In genomic region chr16:68936729-68937631, GRCh38 we compare ENCODE assay signal across 9 cellular contexts.
DNase-seq lines count a peak whose midpoint lies in the region; ATAC-seq, FAIRE-seq and TF ChIP-seq lines count a peak whose summit lies in the region.
"Had no signal": no experiment of that assay in that cellular context is flagged by ENCODE, and none has a peak within 500 bp of the region (broad histone marks: within the 10 kb centered on the region; RNA-seq: fewer than 3 reads in every experiment).

No MANE protein-coding gene starts in this region.

- TF ChIP-seq POLR2A in GM12878 (IDR thresholded peaks at IDR 0.05; ENCODE audit: low read depth, low read length) = no peak

- FAIRE-seq in GM12878 (lab: Jason Lieb, UNC) = no peak

- no peaks in the 10 kb centered on the region for H4K20me1 ChIP-seq in GM12878 (ENCODE audit: control insufficient read depth, insufficient read depth)

- no peak overlapping the region for H3K4me3 ChIP-seq in GM12878

- BruUV-seq in GM12878 (replicated peaks; lab: Mats Ljungman, UMichigan) = no TSS peak

- no peak overlapping the region for H2AFZ ChIP-seq in GM12878 (ENCODE audit: control insufficient read depth, low read depth, low read length)

- intact Hi-C loops in GM12878 (cut with micrococcal nuclease; ENCODE audit: unreplicated experiment) = no loop called here

- H3K27me3 ChIP-seq in GM12878 (replicated peaks in 1 of 2; ENCODE audit: control insufficient read depth in 2 of 2, insufficient read depth in 2 of 2, low read length in 1 of 2) = no peaks in the 10 kb centered on the region

- DNase-seq in DMS79 treated with DMSO at 0.1 percent for 48 hours (lab: John Stamatoyannopoulos, UW) (peak; percentile 92), MV-4-11 (lab: John Stamatoyannopoulos, UW) (peak; percentile 83), GM12878 (ENCODE audit: low read depth, low spot score) (no peak), myocyte (ENCODE audit: low read depth) (peak; percentile 44), HEK293T (ENCODE audit: extremely low spot score) (no peak), NCI-H524 (lab: John Stamatoyannopoulos, UW) (no peak)
- DNase-seq: T-helper 1 cell had no signal

- no peak for TF ChIP-seq EP300 in GM12878 (IDR thresholded peaks at IDR 0.05; ENCODE audit: borderline replicate concordance in 1 of 2, control insufficient read depth in 1 of 2, low read depth in 2 of 2, low read length in 2 of 2)

- no peak overlapping the region for H3K9ac ChIP-seq in GM12878 (ENCODE audit: control insufficient read depth, insufficient read depth, low read length)

- no peaks in the 10 kb centered on the region for H3K79me2 ChIP-seq in GM12878 (ENCODE audit: control insufficient read depth, insufficient read depth, low read length)

- in situ Hi-C loops in GM12878 (cut with MboI) = loop anchor here (5.0 kb wide), 1 partner anchor 50 kb away; no protein-coding TSS in a partner anchor

- H3K4me1 ChIP-seq in GM12878 (ENCODE audit: control insufficient read depth, insufficient read depth, low read length) = no peaks in the 10 kb centered on the region

- no peaks in the 10 kb centered on the region; the same call in 1 of the 3 replicates for H3K9me3 ChIP-seq in GM12878 (replicated peaks; ENCODE audit: control insufficient read depth, insufficient read depth, low read length)

- TF ChIP-seq CTCF in GM12878 (IDR thresholded peaks at IDR 0.05 in 2 of 3, conservative IDR thresholded peaks at IDR 0.05 in 1 of 3; ENCODE audit: control insufficient read depth in 2 of 3, extremely low read depth in 1 of 3, insufficient read depth in 1 of 3, low read depth in 3 of 3, low read length in 3 of 3) = no peak

- no peak for ATAC-seq in GM12878
- ATAC-seq in HG03565 (IDR thresholded peaks at IDR 0.05; ENCODE audit: unreplicated experiment) = no peak
- no peak for ATAC-seq in HG02759 (IDR thresholded peaks at IDR 0.05; ENCODE audit: unreplicated experiment)

- CTCF ChIA-PET in GM12878 (lab: Yijun Ruan, JAX) = interaction anchor here (0.7 kb wide), 1 partner anchor 33 kb away, joined by 3 read pairs; no protein-coding TSS in a partner anchor
- CTCF ChIA-PET in HEK293T (lab: Yijun Ruan, JAX) = no interaction called here

- WGBS in GM12878 (ENCODE audit: insufficient coverage, insufficient replicate concordance, low lambda C conversion rate, missing lambda C conversion rate) = 79% methylated on average over 2 of the region's 2 CpGs

- no peak overlapping the region for H3K4me2 ChIP-seq in GM12878 (ENCODE audit: control insufficient read depth, insufficient read depth)

- SMC1A ChIA-PET in GM12878 (lab: Charles Lee; ENCODE audit: uncharacterized antibody, unreplicated experiment) = interaction anchor here (1.4 kb wide), 1 partner anchor 34 kb away, joined by 3 read pairs; no protein-coding TSS in a partner anchor

- peak overlapping the region; percentile 9; the same call in 1 of the 2 replicates for H3K27ac ChIP-seq in GM12878 (ENCODE audit: control insufficient read depth, insufficient read depth)

- no peaks in the 10 kb centered on the region for H3K36me3 ChIP-seq in GM12878 (ENCODE audit: control insufficient read depth in 2 of 2, insufficient read depth in 2 of 2, low read length in 1 of 2)

- POLR2A ChIA-PET in GM12878 (lab: Charles Lee) = no interaction called here
- POLR2A ChIA-PET in HEK293T (lab: Yijun Ruan, JAX) = no interaction called here

- RAD21 ChIA-PET in GM12878 (lab: Charles Lee; ENCODE audit: unreplicated experiment) = no interaction called here

- no peak for TF ChIP-seq RAD21 in GM12878 (IDR thresholded peaks at IDR 0.05; ENCODE audit: insufficient read depth, low read depth, low read length)

TF ChIP-seq in GM12878, 131 proteins besides CTCF, POLR2A, EP300 and RAD21 (continues in another document):
- TF ChIP-seq PRDM15 (CRISPR knock-in tag; IDR thresholded peaks at IDR 0.05) (no peak), YBX1 (IDR thresholded peaks at IDR 0.05) (no peak), SP1 (IDR thresholded peaks at IDR 0.05; ENCODE audit: low read depth, low read length) (no peak)

TF ChIP-seq in HEK293T, 16 proteins besides CTCF, POLR2A, EP300 and RAD21:
- TF ChIP-seq NFRKB (IDR thresholded peaks at IDR 0.05) (no peak), L3MBTL2 (conservative IDR thresholded peaks at IDR 0.05) (no peak), ELF4 (IDR thresholded peaks at IDR 0.05) (no peak), FOXK2 (IDR thresholded peaks at IDR 0.05) (no peak), LEF1 (IDR thresholded peaks at IDR 0.05; ENCODE audit: borderline replicate concordance) (no peak), SP1 (IDR thresholded peaks at IDR 0.05) (no peak), PKNOX1 (IDR thresholded peaks at IDR 0.05) (no peak), BHLHE40 (IDR thresholded peaks at IDR 0.05; ENCODE audit: borderline replicate concordance) (no peak), FOXA1 (IDR thresholded peaks at IDR 0.05) (no peak), FOXM1 (IDR thresholded peaks at IDR 0.05; ENCODE audit: borderline replicate concordance) (no peak), ARNT (IDR thresholded peaks at IDR 0.05) (no peak)
TF ChIP-seq in HEK293T: peak in this region for 0.

Comparison
In these comparisons a context has a peak if more than half of its experiments do, and no peak if none do; other contexts are left out.
1. DNase-seq: peak in DMS79 treated with DMSO at 0.1 percent for 48 hours (single experiment), MV-4-11 (single experiment) and myocyte (single experiment); none in GM12878 (single experiment), HEK293T (single experiment) and NCI-H524 (0 of 2).